Comparison of ENCODE assay signal across 8 cellular contexts in the genomic region with DNA sequence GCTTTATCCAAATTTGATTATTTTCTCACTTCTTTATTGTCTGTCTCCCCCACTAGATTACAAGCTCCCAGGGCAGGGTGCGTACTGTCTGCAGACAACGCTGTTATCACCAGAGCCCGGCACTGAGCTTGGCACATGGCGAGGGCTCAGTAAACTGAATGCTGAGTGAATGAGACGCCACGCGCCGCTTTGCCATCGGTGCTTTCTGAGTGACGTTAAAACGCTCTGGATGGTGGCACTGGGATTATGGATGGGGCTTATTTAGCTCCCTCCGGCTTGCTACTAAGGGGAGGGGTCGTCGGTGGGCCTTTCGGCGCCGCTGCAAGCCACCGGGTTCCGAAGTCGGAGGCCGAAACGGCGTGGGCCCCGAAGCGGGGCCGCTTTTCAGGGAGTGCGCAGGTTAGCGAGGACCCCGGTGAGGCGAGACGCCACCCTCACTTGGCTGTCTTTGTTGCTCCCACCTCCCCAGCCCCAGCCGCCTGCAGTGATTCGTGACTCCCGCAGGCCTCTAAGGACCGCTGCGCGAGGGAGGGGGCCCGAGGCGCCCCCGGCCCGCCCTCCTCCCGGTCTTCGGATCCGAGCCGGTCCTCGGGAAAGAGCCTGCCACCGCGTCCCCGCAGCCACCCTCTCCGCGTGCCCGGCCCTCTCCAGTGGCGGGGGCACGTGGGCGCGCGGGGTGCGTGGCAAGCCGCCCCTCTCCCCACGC. TPM values are rescaled to one million over a fixed set of nuclear protein-coding genes. Genes with fewer than 3 reads are reported as not detected.
A peak's percentile ranks its signal among the peaks of the same experiment; 100 is the strongest.
DNase-seq lines count a peak whose midpoint lies in the region; ATAC-seq and TF ChIP-seq lines count a peak whose summit lies in the region.

No MANE protein-coding gene starts in this region.

- H3K36me3 ChIP-seq in CD4-positive, CD25-positive, alpha-beta regulatory T cell (ENCODE audit: control insufficient read depth, insufficient read depth, low read length): no peaks in the 10 kb centered on the region
- no peaks in the 10 kb centered on the region for H3K36me3 ChIP-seq in parathyroid adenoma (ENCODE audit: control insufficient read depth, insufficient read depth, low read length)

- peak overlapping the region; percentile 53 for H3K4me3 ChIP-seq in CD4-positive, CD25-positive, alpha-beta regulatory T cell (ENCODE audit: low read depth, low read length)
- peak overlapping the region; percentile 49 to 59 for H3K4me3 ChIP-seq in foreskin fibroblast (ENCODE audit: low read depth in 1 of 2, low read length in 2 of 2)
- peak overlapping the region; percentile 63 for H3K4me3 ChIP-seq in parathyroid adenoma (ENCODE audit: low read depth, low read length)

- peak overlapping the region; percentile 72 for H3K9ac ChIP-seq in parathyroid adenoma

- H3K79me2 ChIP-seq in parathyroid adenoma: peaks cover 20% of the 10 kb centered on the region

- peak overlapping the region; percentile 83 to 90 (median 88) for H3K4me3 Mint-ChIP-seq in CD4-positive, CD25-positive, alpha-beta regulatory T cell
- H3K4me3 Mint-ChIP-seq in IgD-negative memory B cell: peak overlapping the region; percentile 82 to 94 (median 92)
- H3K4me3 Mint-ChIP-seq in activated T-cell treated with anti-CD3 and anti-CD28 coated beads, Interleukin-2, amount 50 U/mL, for 4 hours: peak overlapping the region; percentile 84

- no peak for TF ChIP-seq CTCF in foreskin fibroblast (IDR thresholded peaks at IDR 0.05; ENCODE audit: low read depth, low read length)
- TF ChIP-seq CTCF in parathyroid adenoma (IDR thresholded peaks at IDR 0.05): no peak

- peak overlapping the region; percentile 80 for H2AFZ ChIP-seq in parathyroid adenoma

- no peaks in the 10 kb centered on the region for H3K36me3 Mint-ChIP-seq in CD4-positive, CD25-positive, alpha-beta regulatory T cell
- H3K36me3 Mint-ChIP-seq in IgD-negative memory B cell: peaks cover 2% of the 10 kb centered on the region
- H3K36me3 Mint-ChIP-seq in activated T-cell treated with anti-CD3 and anti-CD28 coated beads, Interleukin-2, amount 50 U/mL, for 4 hours (ENCODE audit: insufficient read depth): no peaks in the 10 kb centered on the region

- peaks cover 12% of the 10 kb centered on the region for H3K4me1 ChIP-seq in CD4-positive, CD25-positive, alpha-beta regulatory T cell (ENCODE audit: control insufficient read depth, insufficient read depth, low read length, poor library complexity, severe bottlenecking)
- no peaks in the 10 kb centered on the region for H3K4me1 ChIP-seq in parathyroid adenoma

- peak overlapping the region in 2 of 3 donors; percentile 82 to 84 for H3K27ac Mint-ChIP-seq in CD4-positive, CD25-positive, alpha-beta regulatory T cell
- peak overlapping the region; percentile 32 to 75 (median 69) for H3K27ac Mint-ChIP-seq in IgD-negative memory B cell

- H3K27me3 Mint-ChIP-seq in CD4-positive, CD25-positive, alpha-beta regulatory T cell: peaks cover 17% of the 10 kb centered on the region
- peaks cover 2% of the 10 kb centered on the region for H3K27me3 Mint-ChIP-seq in IgD-negative memory B cell
- no peaks in the 10 kb centered on the region for H3K27me3 Mint-ChIP-seq in activated T-cell treated with anti-CD3 and anti-CD28 coated beads, Interleukin-2, amount 50 U/mL, for 4 hours (ENCODE audit: low read depth)

- peaks cover 0 to 2% (median 0%) of the 10 kb centered on the region in 7 donors for H3K9me3 Mint-ChIP-seq in CD4-positive, CD25-positive, alpha-beta regulatory T cell
- H3K9me3 Mint-ChIP-seq in IgD-negative memory B cell: no peaks in the 10 kb centered on the region
- H3K9me3 Mint-ChIP-seq in activated T-cell treated with anti-CD3 and anti-CD28 coated beads, Interleukin-2, amount 50 U/mL, for 4 hours: no peaks in the 10 kb centered on the region

- no peaks in the 10 kb centered on the region for H3K9me3 ChIP-seq in CD4-positive, CD25-positive, alpha-beta regulatory T cell (ENCODE audit: control insufficient read depth in 2 of 2, low read length in 2 of 2)
- no peaks in the 10 kb centered on the region for H3K9me3 ChIP-seq in parathyroid adenoma (ENCODE audit: control insufficient read depth, low read length)

- H3K27me3 ChIP-seq in CD4-positive, CD25-positive, alpha-beta regulatory T cell (ENCODE audit: control insufficient read depth, insufficient read depth, low read length): peaks cover 4% of the 10 kb centered on the region
- no peaks in the 10 kb centered on the region for H3K27me3 ChIP-seq in parathyroid adenoma (ENCODE audit: control insufficient read depth, insufficient read depth, low read length)

- DNase-seq in CD4-positive, CD25-positive, alpha-beta regulatory T cell: peak in 2 of 3 donors; percentile 11 to 31
- peak; percentile 10 for DNase-seq in activated T-cell treated with anti-CD3 and anti-CD28 coated beads, Interleukin-2, amount 50 U/mL, for 4 hours
- peak in 1 of 2 donors; percentile 24 for DNase-seq in foreskin fibroblast
- no peak for DNase-seq in CD1c-positive myeloid dendritic cell (ENCODE audit: extremely low spot score)
- DNase-seq in inferior parietal cortex (ENCODE audit: extremely low spot score): no peak

- peaks cover 0 to 43% (median 17%) of the 10 kb centered on the region in 4 donors for H3K4me1 Mint-ChIP-seq in CD4-positive, CD25-positive, alpha-beta regulatory T cell
- peaks cover 16 to 19% (median 18%) of the 10 kb centered on the region in 3 donors for H3K4me1 Mint-ChIP-seq in IgD-negative memory B cell
- H3K4me1 Mint-ChIP-seq in activated T-cell treated with anti-CD3 and anti-CD28 coated beads, Interleukin-2, amount 50 U/mL, for 4 hours (ENCODE audit: low read depth): peaks cover 34% of the 10 kb centered on the region

- ATAC-seq in CD4-positive, CD25-positive, alpha-beta regulatory T cell (ENCODE audit: low read depth in 2 of 2): peak; percentile 43 to 44
- peak; percentile 52 to 64 for ATAC-seq in activated T-cell treated with anti-CD3 and anti-CD28 coated beads, Interleukin-2, amount 50 U/mL, for 4 hours
- ATAC-seq in HG02970 (IDR thresholded peaks at IDR 0.05; ENCODE audit: low FRiP score, unreplicated experiment): no peak

- peak overlapping the region; percentile 64 for H3K4me2 ChIP-seq in parathyroid adenoma (ENCODE audit: low read length)

- no peak overlapping the region for H3K27ac ChIP-seq in CD4-positive, CD25-positive, alpha-beta regulatory T cell (ENCODE audit: insufficient read depth, low read length, poor library complexity, severe bottlenecking)
- H3K27ac ChIP-seq in parathyroid adenoma: peak overlapping the region; percentile 89

RNA-seq across cellular contexts. Expression of gene FHL1, which starts 0.6 kb away (rescaled TPM):
- total RNA-seq in CD4-positive, CD25-positive, alpha-beta regulatory T cell: 15.7 TPM
- 10 to 100 TPM in 3 of 4 donors, 1 to 10 TPM in 1; 3.8 to 24.5 (median 17.3) TPM for polyA plus RNA-seq in CD4-positive, CD25-positive, alpha-beta regulatory T cell
- polyA plus RNA-seq in IgD-negative memory B cell: 10.7 TPM
- total RNA-seq in activated T-cell treated with anti-CD3 and anti-CD28 coated beads, Interleukin-2, amount 50 U/mL, for 4 hours: 10 to 100 TPM in 1 of 3 donors, 1 to 10 TPM in 2; 7.0 to 13.1 (median 8.8) TPM

Comparison
In these comparisons a context has a peak if more than half of its experiments do, and no peak if none do; other contexts are left out.
1. DNase-seq: peak in CD4-positive, CD25-positive, alpha-beta regulatory T cell (2 of 3) and activated T-cell treated with anti-CD3 and anti-CD28 coated beads, Interleukin-2, amount 50 U/mL, for 4 hours (single experiment); none in CD1c-positive myeloid dendritic cell (single experiment) and inferior parietal cortex (single experiment).
2. Peak in every context shown above with its lines, with median percentiles within 50 percentile points of each other: H3K4me3 ChIP-seq and H3K4me3 Mint-ChIP-seq.